ENCODE assay signal across 8 cellular contexts in the genomic region with DNA sequence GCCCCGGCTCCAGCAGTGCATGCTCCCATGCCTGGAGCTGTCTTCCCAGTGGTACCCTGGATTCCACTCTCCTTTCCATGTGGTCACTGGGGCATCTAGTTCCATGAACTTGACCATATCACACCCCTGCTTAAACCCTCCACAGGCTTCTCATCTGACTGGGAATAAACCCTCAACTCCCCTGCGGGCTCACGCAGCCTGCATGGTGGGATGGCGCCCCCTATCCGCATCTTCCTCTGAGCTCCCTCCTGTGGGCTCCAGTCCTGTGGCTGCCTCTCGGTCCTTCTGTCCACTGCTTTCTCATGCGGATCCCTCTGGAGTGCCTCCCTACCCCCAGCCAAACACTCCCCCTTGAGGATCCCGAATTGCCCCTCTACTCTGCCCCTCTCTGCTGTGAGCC. TPM values are rescaled to one million over a fixed set of nuclear protein-coding genes. Genes with fewer than 3 reads are reported as not detected.
DNase-seq lines count a peak whose midpoint lies in the region; ATAC-seq and TF ChIP-seq lines count a peak whose summit lies in the region.

No MANE protein-coding gene starts in this region.

- H3K36me3 ChIP-seq in GM06990 (ENCODE audit: control insufficient read depth, insufficient read depth, low read length) = no peaks in the 10 kb centered on the region
- no peaks in the 10 kb centered on the region for H3K36me3 ChIP-seq in SJCRH30

- H3K4me1 Mint-ChIP-seq in stimulated activated memory B cell treated with anti-CD40 and anti-IgM and Interleukin-4, amounts not matched to agents 10 μg/mL and 1 μg/mL and 100 μg/mL, for 72 hours = peaks cover 8% of the 10 kb centered on the region

- TF ChIP-seq POLR2A in erythroblast (IDR thresholded peaks at IDR 0.05; ENCODE audit: low read length) = no peak

- peak; percentile 19 for DNase-seq in ACHN
- no peak for DNase-seq in GM06990 (ENCODE audit: extremely low read depth, insufficient read length)
- peak; percentile 65 to 66 for DNase-seq in SJCRH30
- DNase-seq in erythroblast (lab: John Stamatoyannopoulos, UW) = peak; percentile 51 to 59
- DNase-seq in COR-L47 (lab: John Stamatoyannopoulos, UW) = no peak

- in situ Hi-C loops in ACHN (cut with HindIII; ENCODE audit: low pct_ligation_motif_present, low pct_unique_long_range_greater_than_20kb, low sequenced_read_pairs) = no loop called here

- no peak for ATAC-seq in stimulated activated memory B cell treated with anti-CD40 and anti-IgM and Interleukin-4, amounts not matched to agents 10 μg/mL and 1 μg/mL and 100 μg/mL, for 72 hours
- no peak for ATAC-seq in GM21367 (IDR thresholded peaks at IDR 0.05; ENCODE audit: unreplicated experiment)
- no peak for ATAC-seq in HG02610 (IDR thresholded peaks at IDR 0.05; ENCODE audit: unreplicated experiment)

- peaks cover 1% of the 10 kb centered on the region for H3K27me3 ChIP-seq in GM06990 (replicated peaks; ENCODE audit: control insufficient read depth, insufficient read depth, low read length)
- H3K27me3 ChIP-seq in SJCRH30 = no peaks in the 10 kb centered on the region

- H3K27ac Mint-ChIP-seq in stimulated activated memory B cell treated with anti-CD40 and anti-IgM and Interleukin-4, amounts not matched to agents 10 μg/mL and 1 μg/mL and 100 μg/mL, for 72 hours = no peak overlapping the region

- H3K4me3 Mint-ChIP-seq in stimulated activated memory B cell treated with anti-CD40 and anti-IgM and Interleukin-4, amounts not matched to agents 10 μg/mL and 1 μg/mL and 100 μg/mL, for 72 hours = no peak overlapping the region

- peak; percentile 60 for TF ChIP-seq CTCF in GM06990 (IDR thresholded peaks at IDR 0.05; ENCODE audit: insufficient read depth, low read length, poor library complexity, severe bottlenecking)

- no peaks in the 10 kb centered on the region for H3K36me3 Mint-ChIP-seq in stimulated activated memory B cell treated with anti-CD40 and anti-IgM and Interleukin-4, amounts not matched to agents 10 μg/mL and 1 μg/mL and 100 μg/mL, for 72 hours

- H3K9me3 ChIP-seq in SJCRH30 (replicated peaks) = no peaks in the 10 kb centered on the region

- H3K27ac ChIP-seq in SJCRH30 = no peak overlapping the region

- no peaks in the 10 kb centered on the region for H3K9me3 Mint-ChIP-seq in stimulated activated memory B cell treated with anti-CD40 and anti-IgM and Interleukin-4, amounts not matched to agents 10 μg/mL and 1 μg/mL and 100 μg/mL, for 72 hours

- no peaks in the 10 kb centered on the region for H3K4me1 ChIP-seq in SJCRH30

- H3K4me3 ChIP-seq in GM06990 (replicated peaks; ENCODE audit: low read depth, low read length) = no peak overlapping the region
- H3K4me3 ChIP-seq in SJCRH30 = no peak overlapping the region

- peaks cover 68% of the 10 kb centered on the region for H3K27me3 Mint-ChIP-seq in stimulated activated memory B cell treated with anti-CD40 and anti-IgM and Interleukin-4, amounts not matched to agents 10 μg/mL and 1 μg/mL and 100 μg/mL, for 72 hours

RNA-seq across cellular contexts. Expression of gene TTLL12, which starts 41.4 kb away (rescaled TPM):
- 70.3 and 76.6 TPM in 2 replicates for total RNA-seq in SJCRH30 (2014; rRNA removed; shearing (Covaris generic))

Comparison
In these comparisons a context has a peak if more than half of its experiments do, and no peak if none do; other contexts are left out.
1. DNase-seq: peak in ACHN (single experiment), SJCRH30 (2 of 2) and erythroblast (2 of 2); none in GM06990 (single experiment) and COR-L47 (single experiment).